In genomic region chr9:37415011-37415719, GRCh38 we compare ENCODE assay signal across 1 cellular context.
TF ChIP-seq lines count a peak whose summit lies in the region.

No MANE protein-coding gene starts in this region.

TF ChIP-seq in HepG2, 621 proteins besides CTCF, POLR2A, EP300 and RAD21 (continued from another document and continues in another):
- peak; percentile 48; the same call in 1 of the 2 replicates for TF ChIP-seq IKZF5 (CRISPR knock-in tag; IDR thresholded peaks at IDR 0.05)
- peak; percentile 66; the same call in 1 of the 2 replicates for TF ChIP-seq SMC3 (IDR thresholded peaks at IDR 0.05; ENCODE audit: low read length)
- TF ChIP-seq ZNF10 (CRISPR knock-in tag; IDR thresholded peaks at IDR 0.05; ENCODE audit: borderline replicate concordance, low read depth), result no peak
- TF ChIP-seq ZNF770 (CRISPR knock-in tag; IDR thresholded peaks at IDR 0.05), result no peak; the same call in 1 of the 2 replicates
- no peak for TF ChIP-seq ZNF460 (CRISPR knock-in tag; IDR thresholded peaks at IDR 0.05; ENCODE audit: borderline replicate concordance)
- TF ChIP-seq ZNF407 (CRISPR knock-in tag; IDR thresholded peaks at IDR 0.05; ENCODE audit: not compliant biosample characterization), result no peak
- no peak for TF ChIP-seq SP140L (CRISPR knock-in tag; IDR thresholded peaks at IDR 0.05; ENCODE audit: borderline replicate concordance)
- no peak for TF ChIP-seq RNF2 (conservative IDR thresholded peaks at IDR 0.05; ENCODE audit: low read depth)
- TF ChIP-seq PRDM10 (CRISPR knock-in tag; IDR thresholded peaks at IDR 0.05; ENCODE audit: low read depth), result no peak
- no peak for TF ChIP-seq RBM22 (optimal IDR thresholded peaks at IDR 0.05; ENCODE audit: low read length)
- TF ChIP-seq ZEB1 (IDR thresholded peaks at IDR 0.05; ENCODE audit: insufficient replicate concordance, low read depth), result no peak
- TF ChIP-seq ZNF720 (CRISPR knock-in tag; IDR thresholded peaks at IDR 0.05), result no peak
- TF ChIP-seq TBP (CRISPR knock-in tag; IDR thresholded peaks at IDR 0.05), result no peak
- no peak for TF ChIP-seq ZNF761 (CRISPR knock-in tag; conservative IDR thresholded peaks at IDR 0.05)
- no peak for TF ChIP-seq MLLT10 (CRISPR knock-in tag; IDR thresholded peaks at IDR 0.05)
- TF ChIP-seq ZHX1 (CRISPR knock-in tag; IDR thresholded peaks at IDR 0.05; ENCODE audit: low read depth), result 0 out of 2 replicates have a peak, but pooled peaks have one; percentile 39
- TF ChIP-seq ZNF24 (IDR thresholded peaks at IDR 0.05), result peak; percentile 92
- no peak for TF ChIP-seq CREBL2 (CRISPR knock-in tag; IDR thresholded peaks at IDR 0.05; ENCODE audit: borderline replicate concordance)
- 0 out of 2 replicates have a peak, but pooled peaks have one; percentile 34 for TF ChIP-seq ZBTB20 (CRISPR knock-in tag; IDR thresholded peaks at IDR 0.05; ENCODE audit: borderline replicate concordance, low read depth)
- TF ChIP-seq ZZZ3 (CRISPR knock-in tag; IDR thresholded peaks at IDR 0.05; ENCODE audit: borderline replicate concordance), result no peak
- TF ChIP-seq JUNB (CRISPR knock-in tag; IDR thresholded peaks at IDR 0.05; ENCODE audit: borderline replicate concordance), result no peak
- TF ChIP-seq CSRNP1 (CRISPR knock-in tag; IDR thresholded peaks at IDR 0.05), result no peak
- TF ChIP-seq SNAPC2 (CRISPR knock-in tag; IDR thresholded peaks at IDR 0.05), result no peak
- no peak for TF ChIP-seq TCF7 (IDR thresholded peaks at IDR 0.05; ENCODE audit: low read depth)
- no peak for TF ChIP-seq POLR2AphosphoS5 (IDR thresholded peaks at IDR 0.05; ENCODE audit: low read depth, low read length)
- TF ChIP-seq ZNF788 (CRISPR knock-in tag; IDR thresholded peaks at IDR 0.05; ENCODE audit: borderline replicate concordance), result no peak
- TF ChIP-seq TIGD3 (CRISPR knock-in tag; IDR thresholded peaks at IDR 0.05; ENCODE audit: borderline replicate concordance), result no peak
- no peak for TF ChIP-seq ZNF576 (CRISPR knock-in tag; IDR thresholded peaks at IDR 0.05)
- TF ChIP-seq ZNF383 (CRISPR knock-in tag; IDR thresholded peaks at IDR 0.05; ENCODE audit: borderline replicate concordance), result no peak
- no peak for TF ChIP-seq MTA3 (CRISPR knock-in tag; IDR thresholded peaks at IDR 0.05)
- no peak for TF ChIP-seq SIX4 (CRISPR knock-in tag; IDR thresholded peaks at IDR 0.05)
- no peak for TF ChIP-seq HDAC6 (IDR thresholded peaks at IDR 0.05; ENCODE audit: low read depth, low read length)
- TF ChIP-seq ZNF878 (CRISPR knock-in tag; IDR thresholded peaks at IDR 0.05), result no peak
